33 cellular contexts compared by ENCODE assay signal in the genomic region with DNA sequence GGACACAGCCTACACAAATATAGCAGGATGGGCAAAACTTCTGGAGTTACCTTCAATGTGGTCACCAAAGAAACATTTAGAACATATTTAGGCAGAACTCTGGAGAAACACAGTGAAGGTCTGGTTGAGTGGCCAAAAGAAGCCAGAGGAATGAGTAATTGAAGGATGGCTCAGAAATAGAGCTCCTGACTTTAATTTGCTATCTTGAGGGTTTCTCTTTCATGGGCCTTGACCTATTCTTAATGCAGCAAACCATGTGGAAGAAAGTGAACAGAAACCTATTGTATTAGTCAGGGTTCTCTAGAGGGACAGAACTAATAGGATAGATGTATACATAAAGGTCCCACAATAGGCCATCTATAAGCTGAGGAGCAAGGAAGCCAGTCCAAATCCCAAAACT.
"Had no signal": no experiment of that assay in that cellular context is flagged by ENCODE, and none has a peak within 500 bp of the region (broad histone marks: within the 10 kb centered on the region; RNA-seq: fewer than 3 reads in every experiment).

No MANE protein-coding gene starts in this region.

- FAIRE-seq: pancreas, TTC549 had no signal

- H3K4me3 ChIP-seq: heart left ventricle, left lung, lower lobe of right lung, pancreas, prostate gland, skin epidermis, stomach, thyroid gland, upper lobe of right lung had no signal

- DNase-seq: activated CD4-positive, alpha-beta T cell treated with anti-CD3 and anti-CD28 coated beads for 48 hours; activated CD4-positive, alpha-beta T cell treated with anti-CD3 and anti-CD28 coated beads, Interleukin-2, amount 50 U/mL, for 48 hours; activated CD8-positive, alpha-beta memory T cell treated with anti-CD3 and anti-CD28 coated beads for 24 hours; activated effector memory CD4-positive, alpha-beta T cell treated with anti-CD3 and anti-CD28 coated beads, Interleukin-2, amount 50 U/mL, for 16 hours; activated naive CD4-positive, alpha-beta T cell treated with anti-CD3 and anti-CD28 coated beads for 36 hours; activated naive CD8-positive, alpha-beta T cell treated with anti-CD3 and anti-CD28 coated beads, Interleukin-2, amount 10 ng/mL, durations not matched to agents 7 days and 5 days; amniotic stem cell; caudate nucleus; cortex of kidney; effector memory CD8-positive, alpha-beta T cell; erythroblast; heart left ventricle; kidney glomerular epithelial cell; left lung; lower lobe of right lung; mesenchymal stem cell; naive thymus-derived CD8-positive, alpha-beta T cell; nucleus accumbens; pancreas; retina; stimulated activated CD4-positive, alpha-beta T cell treated with anti-CD3 and anti-CD28 coated beads, Interleukin-12 subunit alpha, Interleukin-12 subunit beta, amount 100 ng/mL, for 4 hours; stimulated activated CD4-positive, alpha-beta T cell treated with anti-CD3 and anti-CD28 coated beads, Interleukin-4, amount 100 ng/mL, for 1 hour; stomach; T-helper 9 cell; thyroid gland; upper lobe of right lung; WERI-Rb-1 had no signal

- ATAC-seq: activated CD4-positive, CD25-positive, alpha-beta regulatory T cell treated with anti-CD3 and anti-CD28 coated beads, Interleukin-2, amount 50 U/mL, for 24 hours; effector memory CD8-positive, alpha-beta T cell; heart left ventricle; left lung; lower lobe of right lung; naive thymus-derived CD8-positive, alpha-beta T cell; pancreas; sciatic nerve; stimulated activated effector memory CD8-positive, alpha-beta T cell treated with anti-CD3 and anti-CD28 coated beads, Interleukin-12 subunit alpha, Interleukin-12 subunit beta, amount 100 ng/mL, for 72 hours; upper lobe of right lung had no signal
